Comparison of ENCODE assay signal across 1 cellular context in the genomic region with DNA sequence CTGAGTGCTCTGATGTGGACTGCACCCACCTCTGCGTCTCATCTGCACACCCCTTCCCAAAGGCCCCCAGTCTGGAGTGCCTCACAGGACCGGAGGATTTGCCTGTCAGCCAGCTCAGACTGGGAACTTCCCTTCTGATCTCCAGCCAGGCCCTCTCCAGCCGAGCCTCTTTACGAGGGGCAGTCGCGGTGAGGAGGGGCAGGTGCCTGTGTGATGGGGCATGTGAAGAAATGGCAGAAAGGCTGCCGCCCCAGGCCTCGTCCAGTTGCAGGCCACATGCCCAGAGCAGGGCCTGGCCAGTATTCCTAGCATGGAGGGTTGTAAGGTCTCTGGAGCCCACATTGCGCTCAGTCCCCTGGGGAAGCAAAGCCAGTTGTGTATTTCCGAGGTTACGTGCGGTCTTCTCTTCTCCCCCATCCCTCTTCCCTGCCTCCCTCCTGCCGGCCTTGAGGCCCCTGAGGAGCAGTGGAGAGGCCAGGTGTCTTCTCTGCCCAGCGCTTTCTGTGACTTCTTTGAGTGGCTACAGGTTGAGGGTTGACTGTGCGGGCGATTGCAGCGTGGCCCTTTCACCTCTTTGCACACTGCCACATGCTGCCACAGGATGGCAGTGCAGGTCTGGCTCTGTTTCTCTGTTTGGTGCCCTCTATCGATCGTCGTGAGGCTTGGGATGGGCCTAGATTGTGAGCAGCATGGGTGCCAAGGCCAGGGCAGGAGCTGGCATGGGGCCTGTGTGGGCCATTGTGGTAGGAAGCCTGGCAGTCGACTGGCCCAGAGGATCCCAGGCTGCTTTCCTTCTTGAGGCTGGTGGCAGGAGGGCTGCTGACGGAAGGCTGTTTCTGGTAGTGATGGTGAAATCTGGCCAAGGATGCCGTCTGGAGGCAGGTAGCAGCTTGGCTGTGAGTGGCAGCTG.
A peak's percentile ranks its signal among the peaks of the same experiment; 100 is the strongest.
TF ChIP-seq lines count a peak whose summit lies in the region.

No MANE protein-coding gene starts in this region.

TF ChIP-seq in HEK293, 187 proteins besides CTCF, POLR2A, EP300 and RAD21 (continued from another document and continues in another):
- TF ChIP-seq ZNF16 (tag by site-specific recombination; IDR thresholded peaks at IDR 0.05; ENCODE audit: low read depth) (no peak), ZBTB7A (tag by site-specific recombination; IDR thresholded peaks at IDR 0.05; ENCODE audit: low read depth) (no peak), ZNF549 (tag by site-specific recombination; IDR thresholded peaks at IDR 0.05) (no peak), ZNF624 (tag by site-specific recombination; IDR thresholded peaks at IDR 0.05) (no peak), ZIC2 (tag by site-specific recombination; IDR thresholded peaks at IDR 0.05) (peak; percentile 15; the same call in 1 of the 2 replicates), ZXDB (tag by site-specific recombination; IDR thresholded peaks at IDR 0.05) (peak; percentile 43; the same call in 1 of the 2 replicates), SCRT2 (tag by site-specific recombination; IDR thresholded peaks at IDR 0.05) (peak; percentile 96), KLF7 (tag by site-specific recombination; IDR thresholded peaks at IDR 0.05; ENCODE audit: borderline replicate concordance) (no peak), ZNF394 (tag by site-specific recombination; IDR thresholded peaks at IDR 0.05; ENCODE audit: borderline replicate concordance) (no peak), ZNF239 (tag by site-specific recombination; IDR thresholded peaks at IDR 0.05) (no peak), TRIM28 (IDR thresholded peaks at IDR 0.05; ENCODE audit: borderline replicate concordance, low read length) (no peak; the same call in 1 of the 2 replicates), HOXC10 (CRISPR knock-in tag; IDR thresholded peaks at IDR 0.05) (no peak), ZBTB21 (tag by site-specific recombination; IDR thresholded peaks at IDR 0.05) (no peak), ZBTB8A (tag by site-specific recombination; IDR thresholded peaks at IDR 0.05) (0 out of 2 replicates have a peak, but pooled peaks have one; percentile 12), ZNF133 (tag by site-specific recombination; IDR thresholded peaks at IDR 0.05) (no peak), SCRT1 (tag by site-specific recombination; IDR thresholded peaks at IDR 0.05; ENCODE audit: borderline replicate concordance) (peak; percentile 97), ZFHX2 (tag by site-specific recombination; conservative IDR thresholded peaks at IDR 0.05) (0 out of 2 replicates have a peak, but pooled peaks have one; percentile 17), PRDM1 (tag by site-specific recombination; IDR thresholded peaks at IDR 0.05) (no peak), ZNF24 (tag by site-specific recombination; IDR thresholded peaks at IDR 0.05) (no peak), ZFP41 (tag by site-specific recombination; IDR thresholded peaks at IDR 0.05; ENCODE audit: borderline replicate concordance) (no peak), ZNF777 (tag by site-specific recombination; IDR thresholded peaks at IDR 0.05; ENCODE audit: borderline replicate concordance) (no peak), ZEB2 (tag by site-specific recombination; IDR thresholded peaks at IDR 0.05) (no peak), ZNF184 (tag by site-specific recombination; IDR thresholded peaks at IDR 0.05) (no peak), ZNF223 (tag by site-specific recombination; IDR thresholded peaks at IDR 0.05) (no peak)
- TF ChIP-seq, protein P1, sequence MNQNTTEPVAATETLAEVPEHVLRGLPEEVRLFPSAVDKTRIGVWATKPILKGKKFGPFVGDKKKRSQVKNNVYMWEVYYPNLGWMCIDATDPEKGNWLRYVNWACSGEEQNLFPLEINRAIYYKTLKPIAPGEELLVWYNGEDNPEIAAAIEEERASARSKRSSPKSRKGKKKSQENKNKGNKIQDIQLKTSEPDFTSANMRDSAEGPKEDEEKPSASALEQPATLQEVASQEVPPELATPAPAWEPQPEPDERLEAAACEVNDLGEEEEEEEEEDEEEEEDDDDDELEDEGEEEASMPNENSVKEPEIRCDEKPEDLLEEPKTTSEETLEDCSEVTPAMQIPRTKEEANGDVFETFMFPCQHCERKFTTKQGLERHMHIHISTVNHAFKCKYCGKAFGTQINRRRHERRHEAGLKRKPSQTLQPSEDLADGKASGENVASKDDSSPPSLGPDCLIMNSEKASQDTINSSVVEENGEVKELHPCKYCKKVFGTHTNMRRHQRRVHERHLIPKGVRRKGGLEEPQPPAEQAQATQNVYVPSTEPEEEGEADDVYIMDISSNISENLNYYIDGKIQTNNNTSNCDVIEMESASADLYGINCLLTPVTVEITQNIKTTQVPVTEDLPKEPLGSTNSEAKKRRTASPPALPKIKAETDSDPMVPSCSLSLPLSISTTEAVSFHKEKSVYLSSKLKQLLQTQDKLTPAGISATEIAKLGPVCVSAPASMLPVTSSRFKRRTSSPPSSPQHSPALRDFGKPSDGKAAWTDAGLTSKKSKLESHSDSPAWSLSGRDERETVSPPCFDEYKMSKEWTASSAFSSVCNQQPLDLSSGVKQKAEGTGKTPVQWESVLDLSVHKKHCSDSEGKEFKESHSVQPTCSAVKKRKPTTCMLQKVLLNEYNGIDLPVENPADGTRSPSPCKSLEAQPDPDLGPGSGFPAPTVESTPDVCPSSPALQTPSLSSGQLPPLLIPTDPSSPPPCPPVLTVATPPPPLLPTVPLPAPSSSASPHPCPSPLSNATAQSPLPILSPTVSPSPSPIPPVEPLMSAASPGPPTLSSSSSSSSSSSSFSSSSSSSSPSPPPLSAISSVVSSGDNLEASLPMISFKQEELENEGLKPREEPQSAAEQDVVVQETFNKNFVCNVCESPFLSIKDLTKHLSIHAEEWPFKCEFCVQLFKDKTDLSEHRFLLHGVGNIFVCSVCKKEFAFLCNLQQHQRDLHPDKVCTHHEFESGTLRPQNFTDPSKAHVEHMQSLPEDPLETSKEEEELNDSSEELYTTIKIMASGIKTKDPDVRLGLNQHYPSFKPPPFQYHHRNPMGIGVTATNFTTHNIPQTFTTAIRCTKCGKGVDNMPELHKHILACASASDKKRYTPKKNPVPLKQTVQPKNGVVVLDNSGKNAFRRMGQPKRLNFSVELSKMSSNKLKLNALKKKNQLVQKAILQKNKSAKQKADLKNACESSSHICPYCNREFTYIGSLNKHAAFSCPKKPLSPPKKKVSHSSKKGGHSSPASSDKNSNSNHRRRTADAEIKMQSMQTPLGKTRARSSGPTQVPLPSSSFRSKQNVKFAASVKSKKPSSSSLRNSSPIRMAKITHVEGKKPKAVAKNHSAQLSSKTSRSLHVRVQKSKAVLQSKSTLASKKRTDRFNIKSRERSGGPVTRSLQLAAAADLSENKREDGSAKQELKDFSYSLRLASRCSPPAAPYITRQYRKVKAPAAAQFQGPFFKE (tag by site-specific recombination; IDR thresholded peaks at IDR 0.05; ENCODE audit: borderline replicate concordance): 0 out of 2 replicates have a peak, but pooled peaks have one; percentile 51
- TF ChIP-seq, protein P2, sequence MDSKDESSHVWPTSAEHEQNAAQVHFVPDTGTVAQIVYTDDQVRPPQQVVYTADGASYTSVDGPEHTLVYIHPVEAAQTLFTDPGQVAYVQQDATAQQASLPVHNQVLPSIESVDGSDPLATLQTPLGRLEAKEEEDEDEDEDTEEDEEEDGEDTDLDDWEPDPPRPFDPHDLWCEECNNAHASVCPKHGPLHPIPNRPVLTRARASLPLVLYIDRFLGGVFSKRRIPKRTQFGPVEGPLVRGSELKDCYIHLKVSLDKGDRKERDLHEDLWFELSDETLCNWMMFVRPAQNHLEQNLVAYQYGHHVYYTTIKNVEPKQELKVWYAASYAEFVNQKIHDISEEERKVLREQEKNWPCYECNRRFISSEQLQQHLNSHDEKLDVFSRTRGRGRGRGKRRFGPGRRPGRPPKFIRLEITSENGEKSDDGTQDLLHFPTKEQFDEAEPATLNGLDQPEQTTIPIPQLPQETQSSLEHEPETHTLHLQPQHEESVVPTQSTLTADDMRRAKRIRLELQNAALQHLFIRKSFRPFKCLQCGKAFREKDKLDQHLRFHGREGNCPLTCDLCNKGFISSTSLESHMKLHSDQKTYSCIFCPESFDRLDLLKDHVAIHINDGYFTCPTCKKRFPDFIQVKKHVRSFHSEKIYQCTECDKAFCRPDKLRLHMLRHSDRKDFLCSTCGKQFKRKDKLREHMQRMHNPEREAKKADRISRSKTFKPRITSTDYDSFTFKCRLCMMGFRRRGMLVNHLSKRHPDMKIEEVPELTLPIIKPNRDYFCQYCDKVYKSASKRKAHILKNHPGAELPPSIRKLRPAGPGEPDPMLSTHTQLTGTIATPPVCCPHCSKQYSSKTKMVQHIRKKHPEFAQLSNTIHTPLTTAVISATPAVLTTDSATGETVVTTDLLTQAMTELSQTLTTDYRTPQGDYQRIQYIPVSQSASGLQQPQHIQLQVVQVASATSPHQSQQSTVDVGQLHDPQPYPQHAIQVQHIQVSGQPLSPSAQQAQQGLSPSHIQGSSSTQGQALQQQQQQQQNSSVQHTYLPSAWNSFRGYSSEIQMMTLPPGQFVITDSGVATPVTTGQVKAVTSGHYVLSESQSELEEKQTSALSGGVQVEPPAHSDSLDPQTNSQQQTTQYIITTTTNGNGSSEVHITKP (tag by site-specific recombination; IDR thresholded peaks at IDR 0.05): no peak
- TF ChIP-seq, protein P3, sequence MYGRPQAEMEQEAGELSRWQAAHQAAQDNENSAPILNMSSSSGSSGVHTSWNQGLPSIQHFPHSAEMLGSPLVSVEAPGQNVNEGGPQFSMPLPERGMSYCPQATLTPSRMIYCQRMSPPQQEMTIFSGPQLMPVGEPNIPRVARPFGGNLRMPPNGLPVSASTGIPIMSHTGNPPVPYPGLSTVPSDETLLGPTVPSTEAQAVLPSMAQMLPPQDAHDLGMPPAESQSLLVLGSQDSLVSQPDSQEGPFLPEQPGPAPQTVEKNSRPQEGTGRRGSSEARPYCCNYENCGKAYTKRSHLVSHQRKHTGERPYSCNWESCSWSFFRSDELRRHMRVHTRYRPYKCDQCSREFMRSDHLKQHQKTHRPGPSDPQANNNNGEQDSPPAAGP (tag by site-specific recombination; IDR thresholded peaks at IDR 0.05): no peak
- TF ChIP-seq, protein P4, sequence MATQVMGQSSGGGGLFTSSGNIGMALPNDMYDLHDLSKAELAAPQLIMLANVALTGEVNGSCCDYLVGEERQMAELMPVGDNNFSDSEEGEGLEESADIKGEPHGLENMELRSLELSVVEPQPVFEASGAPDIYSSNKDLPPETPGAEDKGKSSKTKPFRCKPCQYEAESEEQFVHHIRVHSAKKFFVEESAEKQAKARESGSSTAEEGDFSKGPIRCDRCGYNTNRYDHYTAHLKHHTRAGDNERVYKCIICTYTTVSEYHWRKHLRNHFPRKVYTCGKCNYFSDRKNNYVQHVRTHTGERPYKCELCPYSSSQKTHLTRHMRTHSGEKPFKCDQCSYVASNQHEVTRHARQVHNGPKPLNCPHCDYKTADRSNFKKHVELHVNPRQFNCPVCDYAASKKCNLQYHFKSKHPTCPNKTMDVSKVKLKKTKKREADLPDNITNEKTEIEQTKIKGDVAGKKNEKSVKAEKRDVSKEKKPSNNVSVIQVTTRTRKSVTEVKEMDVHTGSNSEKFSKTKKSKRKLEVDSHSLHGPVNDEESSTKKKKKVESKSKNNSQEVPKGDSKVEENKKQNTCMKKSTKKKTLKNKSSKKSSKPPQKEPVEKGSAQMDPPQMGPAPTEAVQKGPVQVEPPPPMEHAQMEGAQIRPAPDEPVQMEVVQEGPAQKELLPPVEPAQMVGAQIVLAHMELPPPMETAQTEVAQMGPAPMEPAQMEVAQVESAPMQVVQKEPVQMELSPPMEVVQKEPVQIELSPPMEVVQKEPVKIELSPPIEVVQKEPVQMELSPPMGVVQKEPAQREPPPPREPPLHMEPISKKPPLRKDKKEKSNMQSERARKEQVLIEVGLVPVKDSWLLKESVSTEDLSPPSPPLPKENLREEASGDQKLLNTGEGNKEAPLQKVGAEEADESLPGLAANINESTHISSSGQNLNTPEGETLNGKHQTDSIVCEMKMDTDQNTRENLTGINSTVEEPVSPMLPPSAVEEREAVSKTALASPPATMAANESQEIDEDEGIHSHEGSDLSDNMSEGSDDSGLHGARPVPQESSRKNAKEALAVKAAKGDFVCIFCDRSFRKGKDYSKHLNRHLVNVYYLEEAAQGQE (tag by site-specific recombination; IDR thresholded peaks at IDR 0.05): no peak
- TF ChIP-seq, protein P5, sequence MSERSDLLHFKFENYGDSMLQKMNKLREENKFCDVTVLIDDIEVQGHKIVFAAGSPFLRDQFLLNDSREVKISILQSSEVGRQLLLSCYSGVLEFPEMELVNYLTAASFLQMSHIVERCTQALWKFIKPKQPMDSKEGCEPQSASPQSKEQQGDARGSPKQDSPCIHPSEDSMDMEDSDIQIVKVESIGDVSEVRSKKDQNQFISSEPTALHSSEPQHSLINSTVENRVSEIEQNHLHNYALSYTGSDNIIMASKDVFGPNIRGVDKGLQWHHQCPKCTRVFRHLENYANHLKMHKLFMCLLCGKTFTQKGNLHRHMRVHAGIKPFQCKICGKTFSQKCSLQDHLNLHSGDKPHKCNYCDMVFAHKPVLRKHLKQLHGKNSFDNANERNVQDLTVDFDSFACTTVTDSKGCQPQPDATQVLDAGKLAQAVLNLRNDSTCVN (tag by site-specific recombination; optimal IDR thresholded peaks at IDR 0.05): peak; percentile 18
- TF ChIP-seq, protein P6, sequence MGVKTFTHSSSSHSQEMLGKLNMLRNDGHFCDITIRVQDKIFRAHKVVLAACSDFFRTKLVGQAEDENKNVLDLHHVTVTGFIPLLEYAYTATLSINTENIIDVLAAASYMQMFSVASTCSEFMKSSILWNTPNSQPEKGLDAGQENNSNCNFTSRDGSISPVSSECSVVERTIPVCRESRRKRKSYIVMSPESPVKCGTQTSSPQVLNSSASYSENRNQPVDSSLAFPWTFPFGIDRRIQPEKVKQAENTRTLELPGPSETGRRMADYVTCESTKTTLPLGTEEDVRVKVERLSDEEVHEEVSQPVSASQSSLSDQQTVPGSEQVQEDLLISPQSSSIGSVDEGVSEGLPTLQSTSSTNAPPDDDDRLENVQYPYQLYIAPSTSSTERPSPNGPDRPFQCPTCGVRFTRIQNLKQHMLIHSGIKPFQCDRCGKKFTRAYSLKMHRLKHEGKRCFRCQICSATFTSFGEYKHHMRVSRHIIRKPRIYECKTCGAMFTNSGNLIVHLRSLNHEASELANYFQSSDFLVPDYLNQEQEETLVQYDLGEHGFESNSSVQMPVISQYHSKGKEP (tag by site-specific recombination; IDR thresholded peaks at IDR 0.05): no peak
